1 cellular context compared by ENCODE assay signal in genomic region chr1:210525759-210526158, GRCh38.
TF ChIP-seq lines count a peak whose summit lies in the region.

No MANE protein-coding gene starts in this region.

TF ChIP-seq in neural cell, 6 proteins besides CTCF, POLR2A, EP300 and RAD21 (continued from another document):
- peak; percentile 54 for TF ChIP-seq REST (IDR thresholded peaks at IDR 0.05; ENCODE audit: borderline replicate concordance)
- no peak for TF ChIP-seq TAF1 (IDR thresholded peaks at IDR 0.05; ENCODE audit: low read depth)
- TF ChIP-seq EZH2 (IDR thresholded peaks at IDR 0.05; ENCODE audit: borderline replicate concordance, insufficient read depth, low read length, poor library complexity, severe bottlenecking) = no peak
- no peak for TF ChIP-seq SMC3 (conservative IDR thresholded peaks at IDR 0.05; ENCODE audit: poor library complexity)
TF ChIP-seq in neural cell: peak in this region for 2.
